8 cellular contexts compared by ENCODE assay signal in the genomic region with DNA sequence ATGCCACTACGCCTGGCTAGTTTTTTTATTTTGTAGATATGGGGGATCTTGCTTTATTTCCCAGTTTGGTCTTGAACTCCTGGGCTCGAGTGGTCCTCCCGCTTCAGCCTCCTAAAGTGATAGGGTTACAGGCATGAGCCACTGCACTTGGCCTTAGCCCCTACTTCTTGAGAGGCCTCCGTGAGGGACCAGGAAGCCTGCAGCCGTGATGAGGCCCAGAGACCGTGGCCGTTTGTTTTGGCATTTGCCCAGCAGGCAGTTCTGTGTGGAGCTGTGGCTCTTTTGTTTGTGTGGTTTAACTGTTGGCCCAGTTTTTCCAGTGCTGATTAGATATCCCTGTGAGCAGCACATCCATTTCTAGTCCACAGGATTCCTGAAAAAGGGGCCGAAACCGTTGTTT. TPM values are rescaled to one million over a fixed set of nuclear protein-coding genes. Genes with fewer than 3 reads are reported as not detected.
DNase-seq lines count a peak whose midpoint lies in the region; ATAC-seq and TF ChIP-seq lines count a peak whose summit lies in the region.
"Had no signal": no experiment of that assay in that cellular context is flagged by ENCODE, and none has a peak within 500 bp of the region (broad histone marks: within the 10 kb centered on the region; RNA-seq: fewer than 3 reads in every experiment).

No MANE protein-coding gene starts in this region.

- peak; percentile 42 for DNase-seq in UCSD-AML1 (lab: John Stamatoyannopoulos, UW; ENCODE audit: unreplicated experiment)
- DNase-seq in right cardiac atrium = peak; percentile 89 to 94 (median 92)
- DNase-seq in testis = peak; percentile 81
- no peak for DNase-seq in NK-92 (lab: John Stamatoyannopoulos, UW; ENCODE audit: unreplicated experiment)
- no peak for DNase-seq in NK-92 treated with Interleukin-12 subunit alpha and Interleukin-12 subunit beta, amount 100 ng/mL, for 24 hours (lab: John Stamatoyannopoulos, UW)
- DNase-seq in SKM-1 treated with dmso at 0.1 percent for 144 hours (lab: John Stamatoyannopoulos, UW; ENCODE audit: unreplicated experiment) = no peak
- DNase-seq: activated naive CD8-positive, alpha-beta T cell treated with anti-CD3 and anti-CD28 coated beads, Interleukin-2, amount 10 ng/mL, durations not matched to agents 7 days and 5 days had no signal

- 29% methylated on average over 9 of the region's 9 CpGs for WGBS in right cardiac atrium
- 40 to 49% methylated on average over 7 to 9 of the region's 9 CpGs for WGBS in testis, 2 donors

- TF ChIP-seq RAD21 in Ishikawa (IDR thresholded peaks at IDR 0.05; ENCODE audit: low read depth) = no peak

- intact Hi-C loops in right cardiac atrium (cut with DNase I) = no loop called here
- intact Hi-C loops in testis (cut with DNase I; ENCODE audit: low total_unique reads) = no loop called here

- no peaks in the 10 kb centered on the region for H3K27me3 ChIP-seq in right cardiac atrium (ENCODE audit: control insufficient read depth, insufficient read depth)
- no peaks in the 10 kb centered on the region for H3K27me3 ChIP-seq in testis

- TF ChIP-seq POLR2A in testis (IDR thresholded peaks at IDR 0.05) = no peak

- H3K4me3 ChIP-seq in right cardiac atrium (ENCODE audit: low read length) (no peak overlapping the region), testis (no peak overlapping the region)

- ATAC-seq in right cardiac atrium = peak; percentile 89 to 93

- TF ChIP-seq EP300 in Ishikawa (IDR thresholded peaks at IDR 0.05; ENCODE audit: borderline replicate concordance) = no peak

- no peaks in the 10 kb centered on the region for H3K36me3 ChIP-seq in testis (ENCODE audit: low read depth, missing control alignments)

- H3K27ac ChIP-seq in right cardiac atrium (ENCODE audit: low read length) = peak overlapping the region; percentile 56
- H3K27ac ChIP-seq in testis = peak overlapping the region; percentile 76 to 84

- H3K4me1 ChIP-seq in right cardiac atrium (ENCODE audit: control insufficient read depth, insufficient read depth, low read length) = peaks cover 11% of the 10 kb centered on the region
- H3K4me1 ChIP-seq in testis = peaks cover 35% of the 10 kb centered on the region

- no peaks in the 10 kb centered on the region for H3K9me3 ChIP-seq in right cardiac atrium (ENCODE audit: control insufficient read depth, low read length)
- no peaks in the 10 kb centered on the region for H3K9me3 ChIP-seq in testis

- no peak for TF ChIP-seq CTCF in testis (IDR thresholded peaks at IDR 0.05)

TF ChIP-seq in Ishikawa, 13 proteins besides CTCF, POLR2A, EP300 and RAD21:
- TF ChIP-seq, protein P1, sequence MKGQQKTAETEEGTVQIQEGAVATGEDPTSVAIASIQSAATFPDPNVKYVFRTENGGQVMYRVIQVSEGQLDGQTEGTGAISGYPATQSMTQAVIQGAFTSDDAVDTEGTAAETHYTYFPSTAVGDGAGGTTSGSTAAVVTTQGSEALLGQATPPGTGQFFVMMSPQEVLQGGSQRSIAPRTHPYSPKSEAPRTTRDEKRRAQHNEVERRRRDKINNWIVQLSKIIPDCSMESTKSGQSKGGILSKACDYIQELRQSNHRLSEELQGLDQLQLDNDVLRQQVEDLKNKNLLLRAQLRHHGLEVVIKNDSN (IDR thresholded peaks at IDR 0.05) = no peak
- TF ChIP-seq NFIC (IDR thresholded peaks at IDR 0.05) = peak; percentile 22; the same call in 1 of the 2 replicates
- no peak for TF ChIP-seq YY1 (IDR thresholded peaks at IDR 0.05; ENCODE audit: low read depth)
TF ChIP-seq in Ishikawa: peak in this region for 1.

RNA-seq across cellular contexts. Expression of a gene that starts 39.8 kb away (rescaled TPM):
- 100 to 1,000 TPM; 144 to 185 (median 151) TPM for total RNA-seq in right cardiac atrium
- polyA plus RNA-seq in right cardiac atrium = 137 TPM
- total RNA-seq in testis = 100 to 1,000 TPM; 180 to 183 TPM
- polyA plus RNA-seq in testis (ENCODE audit: insufficient read depth, low read depth, low replicate concordance) = 289 TPM

RNA-seq across cellular contexts. Expression of a gene that starts 44.6 kb away (rescaled TPM):
- total RNA-seq in right cardiac atrium (10 to 100 TPM; 38.5 to 68.6 (median 52.9) TPM), testis (100 to 1,000 TPM; 154 TPM)
- polyA plus RNA-seq in right cardiac atrium (59.8 TPM), testis (ENCODE audit: insufficient read depth, low read depth, low replicate concordance) (64.2 TPM)

Comparison
In these comparisons a context has a peak if more than half of its experiments do, and no peak if none do; other contexts are left out.
1. DNase-seq: peak in UCSD-AML1 (single experiment), right cardiac atrium (3 of 3) and testis (single experiment); none in NK-92 (single experiment), NK-92 treated with Interleukin-12 subunit alpha and Interleukin-12 subunit beta, amount 100 ng/mL, for 24 hours (single experiment) and SKM-1 treated with dmso at 0.1 percent for 144 hours (single experiment).